Comparison of ENCODE assay signal across 13 cellular contexts in the genomic region with DNA sequence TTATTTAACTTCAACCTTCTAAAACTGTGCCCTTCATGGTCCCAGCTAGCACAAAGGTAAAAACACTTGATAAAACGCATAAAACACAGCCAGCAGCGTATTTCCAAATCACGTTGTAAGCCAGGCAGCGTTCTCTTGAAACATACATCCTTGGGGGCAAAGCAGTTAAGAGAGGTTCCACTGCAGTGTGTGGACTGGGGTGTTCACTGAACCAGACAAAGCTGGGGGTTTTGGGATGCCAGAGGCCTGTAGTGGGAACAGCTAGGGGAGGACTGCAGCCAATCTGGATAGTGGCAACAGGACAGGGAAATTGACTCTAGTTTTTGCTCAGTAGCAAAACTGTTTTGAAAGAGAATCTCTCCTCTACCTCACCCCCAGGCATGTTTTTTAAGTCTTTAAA. TPM values are rescaled to one million over a fixed set of nuclear protein-coding genes. Genes with fewer than 3 reads are reported as not detected.
DNase-seq lines count a peak whose midpoint lies in the region; ATAC-seq and TF ChIP-seq lines count a peak whose summit lies in the region.
"Had no signal": no experiment of that assay in that cellular context is flagged by ENCODE, and none has a peak within 500 bp of the region (broad histone marks: within the 10 kb centered on the region; RNA-seq: fewer than 3 reads in every experiment).

No MANE protein-coding gene starts in this region.

- no peak overlapping the region for H3K27ac ChIP-seq in Karpas-422 (ENCODE audit: low read length)
- peak overlapping the region in 3 of 4 donors; percentile 31 to 56 (median 34) for H3K27ac ChIP-seq in sigmoid colon
- H3K27ac ChIP-seq: brain microvascular endothelial cell, RWPE1 had no signal

- POLR2A ChIA-PET in activated naive CD8-positive, alpha-beta T cell treated with anti-CD3 and anti-CD28 coated beads, Interleukin-2, amount 10 ng/mL, durations not matched to agents 7 days and 5 days (lab: Charles Lee) = interaction anchor here (1.3 to 4.7 kb wide), 2 partner anchors 12 to 141 kb away, joined by 3 to 107 read pairs; no protein-coding TSS in a partner anchor

- no peak overlapping the region for H2AFZ ChIP-seq in Karpas-422 (ENCODE audit: low read length)

- H3K4me3 Mint-ChIP-seq in activated naive CD8-positive, alpha-beta T cell treated with anti-CD3 and anti-CD28 coated beads, Interleukin-2, amount 10 ng/mL, durations not matched to agents 7 days and 5 days = peak overlapping the region; percentile 55

- H3K36me3 ChIP-seq in Karpas-422 (ENCODE audit: insufficient read depth, low read length) = no peaks in the 10 kb centered on the region
- H3K36me3 ChIP-seq in sigmoid colon = no peaks in the 10 kb centered on the region
- H3K36me3 ChIP-seq: brain microvascular endothelial cell had no signal

- no peaks in the 10 kb centered on the region for H3K9me2 ChIP-seq in Karpas-422 (replicated peaks; ENCODE audit: insufficient read depth, low read length)

- H3K4me1 ChIP-seq in Karpas-422 (ENCODE audit: low read length) (peaks cover 22% of the 10 kb centered on the region), sigmoid colon (peaks cover 0 to 38% (median 38%) of the 10 kb centered on the region in 4 donors)

- intact Hi-C loops in sigmoid colon (cut with DNase I) = no loop called here

- H3K27me3 Mint-ChIP-seq in activated naive CD8-positive, alpha-beta T cell treated with anti-CD3 and anti-CD28 coated beads, Interleukin-2, amount 10 ng/mL, durations not matched to agents 7 days and 5 days = no peaks in the 10 kb centered on the region

- H3K4me2 ChIP-seq in Karpas-422 (ENCODE audit: low read depth, low read length, poor library complexity, severe bottlenecking) = peak overlapping the region; percentile 61

- H3K9ac ChIP-seq in Karpas-422 (ENCODE audit: low read length) = no peak overlapping the region

- no peak for TF ChIP-seq CTCF in sigmoid colon (IDR thresholded peaks at IDR 0.05)

- peak overlapping the region; percentile 87 for H3K27ac Mint-ChIP-seq in activated naive CD8-positive, alpha-beta T cell treated with anti-CD3 and anti-CD28 coated beads, Interleukin-2, amount 10 ng/mL, durations not matched to agents 7 days and 5 days

- H3K36me3 Mint-ChIP-seq in activated naive CD8-positive, alpha-beta T cell treated with anti-CD3 and anti-CD28 coated beads, Interleukin-2, amount 10 ng/mL, durations not matched to agents 7 days and 5 days = peaks cover 46% of the 10 kb centered on the region

- H3K4me3 ChIP-seq in Karpas-422 (ENCODE audit: low read length) (no peak overlapping the region), sigmoid colon (no peak overlapping the region)

- no peaks in the 10 kb centered on the region for H3K79me2 ChIP-seq in Karpas-422 (ENCODE audit: low read length)

- no peak for TF ChIP-seq EP300 in sigmoid colon (IDR thresholded peaks at IDR 0.05)

- no peak for TF ChIP-seq POLR2A in sigmoid colon (IDR thresholded peaks at IDR 0.05)

- peak; percentile 23 for ATAC-seq in activated naive CD8-positive, alpha-beta T cell treated with anti-CD3 and anti-CD28 coated beads, Interleukin-2, amount 10 ng/mL, durations not matched to agents 7 days and 5 days (ENCODE audit: low read depth)
- ATAC-seq: sciatic nerve had no signal

- no peaks in the 10 kb centered on the region for H3K9me3 ChIP-seq in Karpas-422 (ENCODE audit: low read length)
- H3K9me3 ChIP-seq in sigmoid colon = no peaks in the 10 kb centered on the region

- H3K4me1 Mint-ChIP-seq in activated naive CD8-positive, alpha-beta T cell treated with anti-CD3 and anti-CD28 coated beads, Interleukin-2, amount 10 ng/mL, durations not matched to agents 7 days and 5 days = peaks cover 52% of the 10 kb centered on the region

- 85 to 95% methylated on average over 4 of the region's 4 CpGs for WGBS in sigmoid colon, 2 donors

- DNase-seq in SIG-M5 treated with dmso at 0.1 percent for 504 hours (lab: John Stamatoyannopoulos, UW; ENCODE audit: unreplicated experiment) (peak; percentile 30), SIG-M5 (lab: John Stamatoyannopoulos, UW) (no peak), Karpas-422 (no peak), sigmoid colon (no peak), retina (no peak), NCI-H1092 treated with DMSO at 0.1 percent for 48 hours (lab: John Stamatoyannopoulos, UW) (no peak)
- no peak for DNase-seq in activated naive CD8-positive, alpha-beta T cell treated with anti-CD3 and anti-CD28 coated beads, Interleukin-2, amount 10 ng/mL, durations not matched to agents 7 days and 5 days
- no peak for DNase-seq in stimulated activated CD4-positive, alpha-beta T cell treated with anti-CD3 and anti-CD28 coated beads, Interleukin-4, amount 100 ng/mL, for 24 hours
- DNase-seq: brain microvascular endothelial cell, NCI-H1694 treated with DMSO at 0.1 percent for 48 hours, NCI-H524 treated with DMSO at 0.1 percent for 48 hours had no signal

- H4K20me1 ChIP-seq in Karpas-422 (ENCODE audit: insufficient read depth, low read depth, low read length) = no peaks in the 10 kb centered on the region

- H3K27me3 ChIP-seq in Karpas-422 (ENCODE audit: low read length) (no peaks in the 10 kb centered on the region), sigmoid colon (no peaks in the 10 kb centered on the region)
- H3K27me3 ChIP-seq: brain microvascular endothelial cell had no signal

- peaks cover 3% of the 10 kb centered on the region for H3K9me3 Mint-ChIP-seq in activated naive CD8-positive, alpha-beta T cell treated with anti-CD3 and anti-CD28 coated beads, Interleukin-2, amount 10 ng/mL, durations not matched to agents 7 days and 5 days

RNA-seq across cellular contexts. Expression of gene ATP5PO, which starts 21.5 kb away (rescaled TPM):
- 310 and 335 TPM in 2 replicates for total RNA-seq in Karpas-422 (2014; rRNA removed; shearing (Covaris generic); ENCODE audit: low replicate concordance)
- 100 to 1,000 TPM; 167 TPM for total RNA-seq in activated naive CD8-positive, alpha-beta T cell treated with anti-CD3 and anti-CD28 coated beads, Interleukin-2, amount 10 ng/mL, durations not matched to agents 7 days and 5 days
- 100 to 1,000 TPM; 277 to 468 (median 356) TPM for total RNA-seq in sigmoid colon
- polyA plus RNA-seq in sigmoid colon = 100 to 1,000 TPM; 378 to 742 (median 633) TPM
